Comparison of ENCODE assay signal across 1 cellular context in genomic region chr1:203326830-203327683, GRCh38.
A peak's percentile ranks its signal among the peaks of the same experiment; 100 is the strongest.
TF ChIP-seq lines count a peak whose summit lies in the region.

No MANE protein-coding gene starts in this region.

TF ChIP-seq in HepG2, 621 proteins besides CTCF, POLR2A, EP300 and RAD21 (continued from another document):
- TF ChIP-seq PHF8 (CRISPR knock-in tag; IDR thresholded peaks at IDR 0.05) = 0 out of 2 replicates have a peak, but pooled peaks have one; percentile 28
- TF ChIP-seq ZBTB10 (CRISPR knock-in tag; IDR thresholded peaks at IDR 0.05; ENCODE audit: borderline replicate concordance) = 0 out of 2 replicates have a peak, but pooled peaks have one; percentile 16
- no peak for TF ChIP-seq ATF5 (CRISPR knock-in tag; IDR thresholded peaks at IDR 0.05; ENCODE audit: low read depth)
